Comparison of ENCODE assay signal across 10 cellular contexts in the genomic region with DNA sequence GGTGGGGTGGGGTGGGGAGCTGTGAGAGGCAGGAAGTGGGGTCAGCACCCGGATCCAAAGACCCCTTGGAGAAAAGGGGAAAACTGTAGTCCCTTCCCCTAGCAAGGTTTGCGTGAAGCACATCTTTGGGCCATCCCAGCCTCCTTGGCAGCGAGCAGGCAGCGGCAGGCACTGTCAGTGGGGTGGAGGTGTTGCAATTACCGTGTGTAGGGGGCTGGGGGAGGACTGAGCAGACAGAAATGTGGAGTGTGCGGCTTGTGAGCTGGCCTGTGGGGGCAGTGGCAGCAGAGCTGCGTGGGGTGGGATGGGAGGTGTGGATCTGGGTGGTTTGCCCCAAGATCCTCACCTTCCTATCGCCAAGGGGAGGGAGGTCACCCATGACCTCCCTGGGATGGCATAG. TPM values are rescaled to one million over a fixed set of nuclear protein-coding genes. Genes with fewer than 3 reads are reported as not detected.
A peak's percentile ranks its signal among the peaks of the same experiment; 100 is the strongest.
DNase-seq lines count a peak whose midpoint lies in the region; ATAC-seq and TF ChIP-seq lines count a peak whose summit lies in the region.
"Had no signal": no experiment of that assay in that cellular context is flagged by ENCODE, and none has a peak within 500 bp of the region (broad histone marks: within the 10 kb centered on the region; RNA-seq: fewer than 3 reads in every experiment).

No MANE protein-coding gene starts in this region.

- H3K9me3 Mint-ChIP-seq in activated CD8-positive, alpha-beta T cell treated with anti-CD3 and anti-CD28 coated beads for 36 hours: no peaks in the 10 kb centered on the region
- H3K9me3 Mint-ChIP-seq in immature natural killer cell: no peaks in the 10 kb centered on the region
- no peaks in the 10 kb centered on the region for H3K9me3 Mint-ChIP-seq in stimulated activated effector memory CD8-positive, alpha-beta T cell treated with anti-CD3 and anti-CD28 coated beads, Interleukin-12 subunit alpha, Interleukin-12 subunit beta, amount 100 ng/mL, for 72 hours
- no peaks in the 10 kb centered on the region for H3K9me3 Mint-ChIP-seq in activated naive CD4-positive, alpha-beta T cell treated with anti-CD3 and anti-CD28 coated beads, Interleukin-2, amount 10 ng/mL, durations not matched to agents 7 days and 5 days

- CTCF ChIA-PET in activated CD8-positive, alpha-beta T cell treated with anti-CD3 and anti-CD28 coated beads for 36 hours (lab: Charles Lee): interaction anchor here (1.2 kb wide), 1 partner anchor 13 kb away, joined by 3 read pairs; no protein-coding TSS in a partner anchor
- CTCF ChIA-PET in activated naive CD4-positive, alpha-beta T cell treated with anti-CD3 and anti-CD28 coated beads, Interleukin-2, amount 10 ng/mL, durations not matched to agents 7 days and 5 days (lab: Charles Lee): interaction anchor here (3.7 kb wide), 1 partner anchor 36 kb away, joined by 23 read pairs; no protein-coding TSS in a partner anchor

- POLR2A ChIA-PET in activated CD8-positive, alpha-beta T cell treated with anti-CD3 and anti-CD28 coated beads for 36 hours (lab: Charles Lee): no interaction called here

- no peaks in the 10 kb centered on the region for H3K27me3 Mint-ChIP-seq in activated CD8-positive, alpha-beta T cell treated with anti-CD3 and anti-CD28 coated beads for 36 hours
- peaks cover 0 to 5% (median 1%) of the 10 kb centered on the region in 3 donors for H3K27me3 Mint-ChIP-seq in immature natural killer cell (ENCODE audit: low read depth in 3 of 3)
- peaks cover 45% of the 10 kb centered on the region for H3K27me3 Mint-ChIP-seq in activated naive CD4-positive, alpha-beta T cell treated with anti-CD3 and anti-CD28 coated beads, Interleukin-2, amount 10 ng/mL, durations not matched to agents 7 days and 5 days

- peak overlapping the region; percentile 34 for H3K27ac Mint-ChIP-seq in activated CD8-positive, alpha-beta T cell treated with anti-CD3 and anti-CD28 coated beads for 36 hours
- peak overlapping the region in 5 of 6 donors; percentile 49 to 92 (median 86) for H3K27ac Mint-ChIP-seq in immature natural killer cell
- H3K27ac Mint-ChIP-seq in stimulated activated effector memory CD8-positive, alpha-beta T cell treated with anti-CD3 and anti-CD28 coated beads, Interleukin-12 subunit alpha, Interleukin-12 subunit beta, amount 100 ng/mL, for 72 hours: peak overlapping the region; percentile 94
- H3K27ac Mint-ChIP-seq in activated naive CD4-positive, alpha-beta T cell treated with anti-CD3 and anti-CD28 coated beads, Interleukin-2, amount 10 ng/mL, durations not matched to agents 7 days and 5 days: no peak overlapping the region

- peaks cover 25% of the 10 kb centered on the region for H3K4me1 Mint-ChIP-seq in activated CD8-positive, alpha-beta T cell treated with anti-CD3 and anti-CD28 coated beads for 36 hours (ENCODE audit: low read depth)
- peaks cover 20 to 26% of the 10 kb centered on the region in 2 donors for H3K4me1 Mint-ChIP-seq in immature natural killer cell
- H3K4me1 Mint-ChIP-seq in stimulated activated effector memory CD8-positive, alpha-beta T cell treated with anti-CD3 and anti-CD28 coated beads, Interleukin-12 subunit alpha, Interleukin-12 subunit beta, amount 100 ng/mL, for 72 hours: peaks cover 40% of the 10 kb centered on the region
- peaks cover 31% of the 10 kb centered on the region for H3K4me1 Mint-ChIP-seq in activated naive CD4-positive, alpha-beta T cell treated with anti-CD3 and anti-CD28 coated beads, Interleukin-2, amount 10 ng/mL, durations not matched to agents 7 days and 5 days

- H3K4me3 Mint-ChIP-seq in activated CD8-positive, alpha-beta T cell treated with anti-CD3 and anti-CD28 coated beads for 36 hours: no peak overlapping the region
- peak overlapping the region in 2 of 5 donors; percentile 21 to 27 for H3K4me3 Mint-ChIP-seq in immature natural killer cell
- H3K4me3 Mint-ChIP-seq in stimulated activated effector memory CD8-positive, alpha-beta T cell treated with anti-CD3 and anti-CD28 coated beads, Interleukin-12 subunit alpha, Interleukin-12 subunit beta, amount 100 ng/mL, for 72 hours: peak overlapping the region; percentile 63
- no peak overlapping the region for H3K4me3 Mint-ChIP-seq in activated naive CD4-positive, alpha-beta T cell treated with anti-CD3 and anti-CD28 coated beads, Interleukin-2, amount 10 ng/mL, durations not matched to agents 7 days and 5 days

- H3K36me3 Mint-ChIP-seq in activated CD8-positive, alpha-beta T cell treated with anti-CD3 and anti-CD28 coated beads for 36 hours (ENCODE audit: low read depth): no peaks in the 10 kb centered on the region
- no peaks in the 10 kb centered on the region for H3K36me3 Mint-ChIP-seq in immature natural killer cell
- H3K36me3 Mint-ChIP-seq in stimulated activated effector memory CD8-positive, alpha-beta T cell treated with anti-CD3 and anti-CD28 coated beads, Interleukin-12 subunit alpha, Interleukin-12 subunit beta, amount 100 ng/mL, for 72 hours: no peaks in the 10 kb centered on the region
- no peaks in the 10 kb centered on the region for H3K36me3 Mint-ChIP-seq in activated naive CD4-positive, alpha-beta T cell treated with anti-CD3 and anti-CD28 coated beads, Interleukin-2, amount 10 ng/mL, durations not matched to agents 7 days and 5 days

- in situ Hi-C loops in ACHN (cut with HindIII; ENCODE audit: low pct_ligation_motif_present, low pct_unique_long_range_greater_than_20kb, low sequenced_read_pairs): no loop called here

- intact Hi-C loops in activated CD8-positive, alpha-beta T cell treated with anti-CD3 and anti-CD28 coated beads for 36 hours (cut with micrococcal nuclease): no loop called here

- DNase-seq in Kasumi-1 (lab: John Stamatoyannopoulos, UW): peak; percentile 8 to 42
- DNase-seq in activated CD8-positive, alpha-beta T cell treated with anti-CD3 and anti-CD28 coated beads for 36 hours: peak; percentile 13
- DNase-seq in immature natural killer cell: peak in 1 of 3 donors; percentile 7
- no peak for DNase-seq in stimulated activated effector memory CD8-positive, alpha-beta T cell treated with anti-CD3 and anti-CD28 coated beads, Interleukin-12 subunit alpha, Interleukin-12 subunit beta, amount 100 ng/mL, for 72 hours (ENCODE audit: low spot score in 2 of 2)
- DNase-seq in retina: no peak
- no peak for DNase-seq in ACHN
- DNase-seq in activated naive CD4-positive, alpha-beta T cell treated with anti-CD3 and anti-CD28 coated beads, Interleukin-2, amount 10 ng/mL, durations not matched to agents 7 days and 5 days: no peak
- DNase-seq: NCI-H187, SHP77 treated with DMSO at 0.1 percent for 48 hours had no signal

- no peak for ATAC-seq in activated CD8-positive, alpha-beta T cell treated with anti-CD3 and anti-CD28 coated beads for 36 hours
- ATAC-seq in stimulated activated effector memory CD8-positive, alpha-beta T cell treated with anti-CD3 and anti-CD28 coated beads, Interleukin-12 subunit alpha, Interleukin-12 subunit beta, amount 100 ng/mL, for 72 hours: no peak
- ATAC-seq in HG02588 (IDR thresholded peaks at IDR 0.05; ENCODE audit: unreplicated experiment): no peak

- TF ChIP-seq CTCF in activated CD8-positive, alpha-beta T cell treated with anti-CD3 and anti-CD28 coated beads for 36 hours (IDR thresholded peaks at IDR 0.05): no peak

RNA-seq across cellular contexts. Expression of a gene that starts 16.4 kb away (rescaled TPM):
- under 1 TPM in 1 of 2 experiments, not detected in 1; 0.05 TPM for total RNA-seq in activated CD8-positive, alpha-beta T cell treated with anti-CD3 and anti-CD28 coated beads for 36 hours
- not detected for polyA plus RNA-seq in immature natural killer cell

RNA-seq across cellular contexts. Expression of a gene that starts 55.8 kb away (rescaled TPM):
- total RNA-seq in activated CD8-positive, alpha-beta T cell treated with anti-CD3 and anti-CD28 coated beads for 36 hours: 1 to 10 TPM in 1 of 2 experiments, under 1 TPM in 1; 0.97 to 1.6 TPM
- 1 to 10 TPM in 1 of 3 donors, under 1 TPM in 1, not detected in 1; 0.43 to 2.4 TPM for polyA plus RNA-seq in immature natural killer cell

Comparison
In these comparisons a context has a peak if more than half of its experiments do, and no peak if none do; other contexts are left out.
1. DNase-seq: peak in Kasumi-1 (2 of 2) and activated CD8-positive, alpha-beta T cell treated with anti-CD3 and anti-CD28 coated beads for 36 hours (single experiment); none in stimulated activated effector memory CD8-positive, alpha-beta T cell treated with anti-CD3 and anti-CD28 coated beads, Interleukin-12 subunit alpha, Interleukin-12 subunit beta, amount 100 ng/mL, for 72 hours (0 of 2), retina (single experiment), ACHN (single experiment) and activated naive CD4-positive, alpha-beta T cell treated with anti-CD3 and anti-CD28 coated beads, Interleukin-2, amount 10 ng/mL, durations not matched to agents 7 days and 5 days (single experiment).